In genomic region chrX:50204364-50204899, GRCh38 we compare ENCODE assay signal across 8 cellular contexts. TPM values are rescaled to one million over a fixed set of nuclear protein-coding genes. Genes with fewer than 3 reads are reported as not detected.
A peak's percentile ranks its signal among the peaks of the same experiment; 100 is the strongest.
DNase-seq lines count a peak whose midpoint lies in the region; TF ChIP-seq lines count a peak whose summit lies in the region.

Gene CCNB3, plus strand, starts transcription at chrX:50204765. Its CDS starts 80,399 bp downstream, at chrX:50285164.

- H3K27me3 Mint-ChIP-seq in activated naive CD4-positive, alpha-beta T cell treated with anti-CD3 and anti-CD28 coated beads for 36 hours (ENCODE audit: low read depth): no peaks in the 10 kb centered on the region
- H3K27me3 Mint-ChIP-seq in type B pancreatic cell: no peaks in the 10 kb centered on the region

- H3K9me3 ChIP-seq in HAP-1: no peaks in the 10 kb centered on the region

- no peaks in the 10 kb centered on the region for H3K9me3 Mint-ChIP-seq in activated naive CD4-positive, alpha-beta T cell treated with anti-CD3 and anti-CD28 coated beads for 36 hours
- H3K9me3 Mint-ChIP-seq in type B pancreatic cell: no peaks in the 10 kb centered on the region

- no peaks in the 10 kb centered on the region for H3K36me3 Mint-ChIP-seq in activated naive CD4-positive, alpha-beta T cell treated with anti-CD3 and anti-CD28 coated beads for 36 hours (ENCODE audit: low read depth)
- H3K36me3 Mint-ChIP-seq in type B pancreatic cell: no peaks in the 10 kb centered on the region

- peak within 1 kb of the TSS; percentile 79 for H3K27ac Mint-ChIP-seq in activated naive CD4-positive, alpha-beta T cell treated with anti-CD3 and anti-CD28 coated beads for 36 hours
- H3K27ac Mint-ChIP-seq in type B pancreatic cell: peak within 1 kb of the TSS; percentile 65

- H3K27me3 ChIP-seq in HAP-1 (ENCODE audit: low read depth): 0 out of 2 replicates have a peak, but pooled peaks cover 3% of the 10 kb centered on the region

- H3K36me3 ChIP-seq in HAP-1 (replicated peaks): no peaks in the 10 kb centered on the region

- peak within 1 kb of the TSS; percentile 71 for H3K4me3 Mint-ChIP-seq in activated naive CD4-positive, alpha-beta T cell treated with anti-CD3 and anti-CD28 coated beads for 36 hours
- peak within 1 kb of the TSS; percentile 84 for H3K4me3 Mint-ChIP-seq in type B pancreatic cell

- in situ Hi-C loops in HAP-1 (cut with MboI; ENCODE audit: low sequenced_read_pairs) (no loop called here), SK-MEL-5 (cut with HindIII; ENCODE audit: low pct_unique_long_range_greater_than_20kb, low sequenced_read_pairs) (no loop called here)

- TF ChIP-seq CTCF in type B pancreatic cell (conservative IDR thresholded peaks at IDR 0.05): peak; percentile 78

- peak within 1 kb of the TSS; percentile 24 for H3K4me3 ChIP-seq in HAP-1

- DNase-seq in GM04504 (ENCODE audit: low read depth) (peak; percentile 28), HAP-1 (ENCODE audit: low spot score in 2 of 2) (peak; percentile 70 to 87), LoVo (ENCODE audit: low spot score) (peak; percentile 57), SK-MEL-5 (ENCODE audit: low read depth, low spot score) (peak; percentile 72), glomerular visceral epithelial cell (ENCODE audit: extremely low spot score) (peak; percentile 62), pons (ENCODE audit: low spot score) (peak; percentile 62), type B pancreatic cell (ENCODE audit: extremely low spot score, unreplicated experiment) (no peak)
- peak; percentile 74 for DNase-seq in activated naive CD4-positive, alpha-beta T cell treated with anti-CD3 and anti-CD28 coated beads for 36 hours

- intact Hi-C loops in activated naive CD4-positive, alpha-beta T cell treated with anti-CD3 and anti-CD28 coated beads for 36 hours (cut with micrococcal nuclease): loop anchor here (1.0 kb wide), 3 partner anchors 104 to 289 kb away; partner anchors contain the start of gene CLCN5

- no peaks in the 10 kb centered on the region for H3K4me1 ChIP-seq in HAP-1

- H3K4me1 Mint-ChIP-seq in activated naive CD4-positive, alpha-beta T cell treated with anti-CD3 and anti-CD28 coated beads for 36 hours (ENCODE audit: low read depth): peaks cover 11% of the 10 kb centered on the region
- no peaks in the 10 kb centered on the region for H3K4me1 Mint-ChIP-seq in type B pancreatic cell (ENCODE audit: unreplicated experiment)

- CTCF ChIA-PET in activated naive CD4-positive, alpha-beta T cell treated with anti-CD3 and anti-CD28 coated beads for 36 hours (lab: Charles Lee): interaction anchor here (0.6 to 0.9 kb wide), 5 partner anchors 252 to 1573 kb away, joined by 3 to 7 read pairs (median 4); no protein-coding TSS in a partner anchor

RNA-seq across cellular contexts. Expression of gene CCNB3, which starts in this region (rescaled TPM):
- 1.0 and 1.1 TPM in 2 replicates for total RNA-seq in SK-MEL-5 (2014; rRNA removed; shearing (Covaris generic))
- 0.24 and 2.1 TPM in 2 replicates for polyA plus RNA-seq in SK-MEL-5 (2015; cell fraction: cytosol; rRNA removed)
- polyA plus RNA-seq in SK-MEL-5 (2015; cell fraction: nucleus; rRNA removed): 0.08 and 0.81 TPM in 2 replicates
- total RNA-seq in activated naive CD4-positive, alpha-beta T cell treated with anti-CD3 and anti-CD28 coated beads for 36 hours: under 1 TPM; 0.37 to 0.79 TPM
- total RNA-seq in type B pancreatic cell (ENCODE audit: low replicate concordance): 0.39 and 0.83 TPM in 2 replicates

Comparison
In these comparisons a context has a peak if more than half of its experiments do, and no peak if none do; other contexts are left out.
1. Peak in DNase-seq in activated naive CD4-positive, alpha-beta T cell treated with anti-CD3 and anti-CD28 coated beads for 36 hours; RNA of the gene not detected or under 1 TPM.